Comparison of ENCODE assay signal across 8 cellular contexts in the genomic region with DNA sequence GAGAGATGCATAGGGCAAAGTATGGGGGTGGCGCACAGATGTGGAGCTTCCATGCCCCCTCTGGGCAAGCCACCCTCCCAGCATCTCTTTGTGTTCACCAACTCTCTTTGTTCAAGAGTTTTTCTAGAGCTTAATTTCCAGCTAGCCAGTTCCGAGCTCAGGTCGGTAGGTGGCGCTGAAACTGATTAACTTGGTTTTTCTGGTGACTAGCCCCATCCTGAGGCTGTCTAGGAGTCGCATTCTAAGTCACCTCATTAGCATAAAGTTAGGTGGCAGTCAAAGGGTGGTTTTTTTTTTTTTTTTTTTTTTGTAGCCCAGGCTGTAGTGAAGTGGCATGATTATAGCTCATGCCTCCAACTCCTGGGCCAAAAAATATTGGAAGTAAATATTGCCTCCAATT.
DNase-seq lines count a peak whose midpoint lies in the region; ATAC-seq and TF ChIP-seq lines count a peak whose summit lies in the region.

No MANE protein-coding gene starts in this region.

- no peaks in the 10 kb centered on the region for H3K27me3 ChIP-seq in upper lobe of right lung

- H3K36me3 ChIP-seq in upper lobe of right lung = no peaks in the 10 kb centered on the region

- H3K9me3 ChIP-seq in upper lobe of right lung = no peaks in the 10 kb centered on the region

- no peak overlapping the region for H3K4me3 ChIP-seq in foreskin fibroblast (ENCODE audit: low read depth in 1 of 2, low read length in 2 of 2)
- H3K4me3 ChIP-seq in upper lobe of right lung = no peak overlapping the region

- TF ChIP-seq CTCF in foreskin fibroblast (IDR thresholded peaks at IDR 0.05; ENCODE audit: low read depth, low read length) (peak; percentile 59), upper lobe of right lung (IDR thresholded peaks at IDR 0.05) (peak; percentile 30)

- ATAC-seq in HG02642 (IDR thresholded peaks at IDR 0.05; ENCODE audit: poor library complexity, unreplicated experiment) = peak; percentile 78
- no peak for ATAC-seq in upper lobe of right lung
- ATAC-seq in GM18498 (IDR thresholded peaks at IDR 0.05; ENCODE audit: unreplicated experiment) = no peak

- peak; percentile 74 for DNase-seq in activated CD4-positive, alpha-beta T cell treated with anti-CD3 and anti-CD28 coated beads for 48 hours
- DNase-seq in activated CD4-positive, alpha-beta T cell treated with anti-CD3 and anti-CD28 coated beads, Interleukin-2, amount 50 U/mL, for 4 hours = no peak
- peak; percentile 69 for DNase-seq in SK-MEL-5 (ENCODE audit: low read depth, low spot score)
- DNase-seq in foreskin fibroblast = peak in 1 of 2 donors; percentile 38
- no peak for DNase-seq in upper lobe of right lung
- DNase-seq in NCI-H1930 (lab: John Stamatoyannopoulos, UW) = no peak

- intact Hi-C loops in upper lobe of right lung (cut with DNase I) = no loop called here

- H3K4me1 ChIP-seq in upper lobe of right lung = no peaks in the 10 kb centered on the region

- in situ Hi-C loops in SK-MEL-5 (cut with HindIII; ENCODE audit: low pct_unique_long_range_greater_than_20kb, low sequenced_read_pairs) = no loop called here

- no peak overlapping the region for H3K27ac ChIP-seq in upper lobe of right lung

Comparison
In these comparisons a context has a peak if more than half of its experiments do, and no peak if none do; other contexts are left out.
1. DNase-seq: peak in activated CD4-positive, alpha-beta T cell treated with anti-CD3 and anti-CD28 coated beads for 48 hours (single experiment) and SK-MEL-5 (single experiment); none in activated CD4-positive, alpha-beta T cell treated with anti-CD3 and anti-CD28 coated beads, Interleukin-2, amount 50 U/mL, for 4 hours (0 of 2), upper lobe of right lung (single experiment) and NCI-H1930 (0 of 2).